In the genomic region with DNA sequence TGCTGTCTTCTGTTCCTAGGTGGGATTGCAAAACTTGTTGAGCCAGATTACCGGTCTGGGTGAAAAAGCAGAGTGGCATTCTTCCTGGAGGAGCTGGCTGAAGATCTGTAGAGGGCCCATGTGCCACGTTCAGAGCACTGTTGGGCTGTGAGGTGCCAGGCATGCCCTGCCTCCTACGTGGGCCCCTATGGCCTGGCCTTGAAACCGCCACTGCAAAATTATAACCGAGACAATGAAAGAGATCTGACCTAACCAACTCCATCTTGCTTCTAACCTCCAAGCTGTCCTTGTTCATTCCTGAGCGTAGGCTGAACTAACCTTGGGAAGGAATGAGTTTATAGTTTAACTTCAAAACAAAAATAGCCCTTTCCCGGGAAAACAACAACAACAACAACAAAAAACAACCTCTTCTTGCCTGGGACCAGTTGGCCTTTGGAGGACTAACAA, we compare ENCODE assay signal across 1 cellular context.
TF ChIP-seq lines count a peak whose summit lies in the region.

No MANE protein-coding gene starts in this region.

TF ChIP-seq in GM23338, 12 proteins besides CTCF, POLR2A, EP300 and RAD21 (continued from another document):
- TF ChIP-seq, protein P1, sequence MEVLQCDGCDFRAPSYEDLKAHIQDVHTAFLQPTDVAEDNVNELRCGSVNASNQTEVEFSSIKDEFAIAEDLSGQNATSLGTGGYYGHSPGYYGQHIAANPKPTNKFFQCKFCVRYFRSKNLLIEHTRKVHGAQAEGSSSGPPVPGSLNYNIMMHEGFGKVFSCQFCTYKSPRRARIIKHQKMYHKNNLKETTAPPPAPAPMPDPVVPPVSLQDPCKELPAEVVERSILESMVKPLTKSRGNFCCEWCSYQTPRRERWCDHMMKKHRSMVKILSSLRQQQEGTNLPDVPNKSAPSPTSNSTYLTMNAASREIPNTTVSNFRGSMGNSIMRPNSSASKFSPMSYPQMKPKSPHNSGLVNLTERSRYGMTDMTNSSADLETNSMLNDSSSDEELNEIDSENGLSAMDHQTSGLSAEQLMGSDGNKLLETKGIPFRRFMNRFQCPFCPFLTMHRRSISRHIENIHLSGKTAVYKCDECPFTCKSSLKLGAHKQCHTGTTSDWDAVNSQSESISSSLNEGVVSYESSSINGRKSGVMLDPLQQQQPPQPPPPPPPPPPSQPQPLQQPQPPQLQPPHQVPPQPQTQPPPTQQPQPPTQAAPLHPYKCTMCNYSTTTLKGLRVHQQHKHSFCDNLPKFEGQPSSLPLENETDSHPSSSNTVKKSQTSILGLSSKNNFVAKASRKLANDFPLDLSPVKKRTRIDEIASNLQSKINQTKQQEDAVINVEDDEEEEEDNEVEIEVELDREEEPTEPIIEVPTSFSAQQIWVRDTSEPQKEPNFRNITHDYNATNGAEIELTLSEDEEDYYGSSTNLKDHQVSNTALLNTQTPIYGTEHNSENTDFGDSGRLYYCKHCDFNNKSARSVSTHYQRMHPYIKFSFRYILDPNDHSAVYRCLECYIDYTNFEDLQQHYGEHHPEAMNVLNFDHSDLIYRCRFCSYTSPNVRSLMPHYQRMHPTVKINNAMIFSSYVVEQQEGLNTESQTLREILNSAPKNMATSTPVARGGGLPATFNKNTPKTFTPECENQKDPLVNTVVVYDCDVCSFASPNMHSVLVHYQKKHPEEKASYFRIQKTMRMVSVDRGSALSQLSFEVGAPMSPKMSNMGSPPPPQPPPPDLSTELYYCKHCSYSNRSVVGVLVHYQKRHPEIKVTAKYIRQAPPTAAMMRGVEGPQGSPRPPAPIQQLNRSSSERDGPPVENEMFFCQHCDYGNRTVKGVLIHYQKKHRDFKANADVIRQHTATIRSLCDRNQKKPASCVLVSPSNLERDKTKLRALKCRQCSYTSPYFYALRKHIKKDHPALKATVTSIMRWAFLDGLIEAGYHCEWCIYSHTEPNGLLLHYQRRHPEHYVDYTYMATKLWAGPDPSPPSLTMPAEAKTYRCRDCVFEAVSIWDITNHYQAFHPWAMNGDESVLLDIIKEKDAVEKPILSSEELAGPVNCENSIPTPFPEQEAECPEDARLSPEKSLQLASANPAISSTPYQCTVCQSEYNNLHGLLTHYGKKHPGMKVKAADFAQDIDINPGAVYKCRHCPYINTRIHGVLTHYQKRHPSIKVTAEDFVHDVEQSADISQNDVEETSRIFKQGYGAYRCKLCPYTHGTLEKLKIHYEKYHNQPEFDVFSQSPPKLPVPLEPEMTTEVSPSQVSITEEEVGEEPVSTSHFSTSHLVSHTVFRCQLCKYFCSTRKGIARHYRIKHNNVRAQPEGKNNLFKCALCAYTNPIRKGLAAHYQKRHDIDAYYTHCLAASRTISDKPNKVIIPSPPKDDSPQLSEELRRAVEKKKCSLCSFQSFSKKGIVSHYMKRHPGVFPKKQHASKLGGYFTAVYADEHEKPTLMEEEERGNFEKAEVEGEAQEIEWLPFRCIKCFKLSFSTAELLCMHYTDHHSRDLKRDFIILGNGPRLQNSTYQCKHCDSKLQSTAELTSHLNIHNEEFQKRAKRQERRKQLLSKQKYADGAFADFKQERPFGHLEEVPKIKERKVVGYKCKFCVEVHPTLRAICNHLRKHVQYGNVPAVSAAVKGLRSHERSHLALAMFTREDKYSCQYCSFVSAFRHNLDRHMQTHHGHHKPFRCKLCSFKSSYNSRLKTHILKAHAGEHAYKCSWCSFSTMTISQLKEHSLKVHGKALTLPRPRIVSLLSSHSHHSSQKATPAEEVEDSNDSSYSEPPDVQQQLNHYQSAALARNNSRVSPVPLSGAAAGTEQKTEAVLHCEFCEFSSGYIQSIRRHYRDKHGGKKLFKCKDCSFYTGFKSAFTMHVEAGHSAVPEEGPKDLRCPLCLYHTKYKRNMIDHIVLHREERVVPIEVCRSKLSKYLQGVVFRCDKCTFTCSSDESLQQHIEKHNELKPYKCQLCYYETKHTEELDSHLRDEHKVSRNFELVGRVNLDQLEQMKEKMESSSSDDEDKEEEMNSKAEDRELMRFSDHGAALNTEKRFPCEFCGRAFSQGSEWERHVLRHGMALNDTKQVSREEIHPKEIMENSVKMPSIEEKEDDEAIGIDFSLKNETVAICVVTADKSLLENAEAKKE (CRISPR knock-in tag; IDR thresholded peaks at IDR 0.05) = no peak
- TF ChIP-seq ZNF114 (CRISPR knock-in tag; IDR thresholded peaks at IDR 0.05) = no peak
- no peak for TF ChIP-seq EZH2phosphoT487 (IDR thresholded peaks at IDR 0.05; ENCODE audit: unreplicated experiment)
- no peak for TF ChIP-seq POLR2AphosphoS5 (IDR thresholded peaks at IDR 0.05; ENCODE audit: low read depth)
- no peak for TF ChIP-seq STAT1 (IDR thresholded peaks at IDR 0.05; ENCODE audit: unreplicated experiment)
- TF ChIP-seq, protein P2, sequence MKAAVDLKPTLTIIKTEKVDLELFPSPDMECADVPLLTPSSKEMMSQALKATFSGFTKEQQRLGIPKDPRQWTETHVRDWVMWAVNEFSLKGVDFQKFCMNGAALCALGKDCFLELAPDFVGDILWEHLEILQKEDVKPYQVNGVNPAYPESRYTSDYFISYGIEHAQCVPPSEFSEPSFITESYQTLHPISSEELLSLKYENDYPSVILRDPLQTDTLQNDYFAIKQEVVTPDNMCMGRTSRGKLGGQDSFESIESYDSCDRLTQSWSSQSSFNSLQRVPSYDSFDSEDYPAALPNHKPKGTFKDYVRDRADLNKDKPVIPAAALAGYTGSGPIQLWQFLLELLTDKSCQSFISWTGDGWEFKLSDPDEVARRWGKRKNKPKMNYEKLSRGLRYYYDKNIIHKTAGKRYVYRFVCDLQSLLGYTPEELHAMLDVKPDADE (IDR thresholded peaks at IDR 0.05) = no peak
